Comparison of ENCODE assay signal across 14 cellular contexts in genomic region chr2:241224851-241225438, GRCh38. TPM values are rescaled to one million over a fixed set of nuclear protein-coding genes. Genes with fewer than 3 reads are reported as not detected.
DNase-seq lines count a peak whose midpoint lies in the region; ATAC-seq and TF ChIP-seq lines count a peak whose summit lies in the region.
"Had no signal": no experiment of that assay in that cellular context is flagged by ENCODE, and none has a peak within 500 bp of the region (broad histone marks: within the 10 kb centered on the region; RNA-seq: fewer than 3 reads in every experiment).

No MANE protein-coding gene starts in this region.

- no peaks in the 10 kb centered on the region; the same call in 1 of the 2 replicates for H3K79me2 ChIP-seq in H9 (ENCODE audit: insufficient read depth, low read length)
- no peaks in the 10 kb centered on the region for H3K79me2 ChIP-seq in MM.1S (ENCODE audit: low read length)

- H3K56ac ChIP-seq in H9 (ENCODE audit: insufficient read length, low read depth, low read length), result no peak overlapping the region

- H2AFZ ChIP-seq in H9 (ENCODE audit: low read length), result no peak overlapping the region
- H2AFZ ChIP-seq in MM.1S (ENCODE audit: low read length), result no peak overlapping the region

- peak overlapping the region; percentile 44 to 79 (median 64); a peak in 5 of 7 replicates for H3K27ac Mint-ChIP-seq in H9

- WGBS in H9 (ENCODE audit: extremely low coverage, insufficient read length, low lambda C conversion rate), result no CpG with 5 or more reads among the region's 8 CpGs
- 83% methylated on average over 8 of the region's 8 CpGs for WGBS in right cardiac atrium

- no peak overlapping the region for H4K91ac ChIP-seq in H9 (ENCODE audit: insufficient read length, low read depth, low read length)

- no peak overlapping the region for H3K4me3 ChIP-seq in right cardiac atrium (ENCODE audit: low read length)
- no peak overlapping the region for H3K4me3 ChIP-seq in MM.1S (ENCODE audit: low read length)
- H3K4me3 ChIP-seq: thoracic aorta had no signal

- no peaks in the 10 kb centered on the region for H3K23me2 ChIP-seq in H9 (ENCODE audit: insufficient read length, low read depth, low read length, poor library complexity, severe bottlenecking)

- TF ChIP-seq CTCF in H9 (conservative IDR thresholded peaks at IDR 0.05) (no peak), MM.1S (IDR thresholded peaks at IDR 0.05; ENCODE audit: low read length) (no peak)

- H3K4me1 Mint-ChIP-seq in H9, result peaks cover 4 to 15% of the 10 kb centered on the region in 2 experiments; a peak in 3 of 4 replicates

- H3K9me3 ChIP-seq in H9 (ENCODE audit: control insufficient read depth, low read depth, low read length) (no peaks in the 10 kb centered on the region), right cardiac atrium (ENCODE audit: control insufficient read depth, low read length) (no peaks in the 10 kb centered on the region), MM.1S (replicated peaks; ENCODE audit: insufficient read depth, low read length) (no peaks in the 10 kb centered on the region)
- H3K9me3 ChIP-seq: neutrophil, thoracic aorta had no signal

- no peaks in the 10 kb centered on the region; the same call in 1 of the 2 replicates for H3K36me3 ChIP-seq in MM.1S (replicated peaks; ENCODE audit: insufficient read depth, low read length)

- H3K9me3 Mint-ChIP-seq in H9, result peaks cover 0 to 2% of the 10 kb centered on the region in 2 experiments; a peak in 2 of 5 replicates

- no peaks in the 10 kb centered on the region for H3K9me2 ChIP-seq in MM.1S (replicated peaks; ENCODE audit: insufficient read depth, low read length)

- no peak overlapping the region for H2BK20ac ChIP-seq in H9 (ENCODE audit: low read depth, low read length, poor library complexity, severe bottlenecking)

- H3K27ac ChIP-seq in H9 (ENCODE audit: insufficient read length, low read depth, low read length) (no peak overlapping the region), angular gyrus (ENCODE audit: low read depth, low read length) (peak overlapping the region; percentile 89), right cardiac atrium (ENCODE audit: low read length) (no peak overlapping the region), MM.1S (ENCODE audit: low read length) (no peak overlapping the region)
- H3K27ac ChIP-seq: neutrophil, thoracic aorta had no signal

- intact Hi-C loops in right cardiac atrium (cut with DNase I) (loop anchor here in 1 of 4 donors (10.0 kb wide), 1 partner anchor 110 kb away; no protein-coding TSS in a partner anchor), posterior vena cava (cut with DNase I) (no loop called here)

- no peak overlapping the region for H2BK12ac ChIP-seq in H9 (ENCODE audit: insufficient read length, low read depth, low read length)

- no peak overlapping the region for H3K9ac ChIP-seq in H9 (ENCODE audit: extremely low read depth, insufficient read length, low read length)
- no peak overlapping the region for H3K9ac ChIP-seq in MM.1S (ENCODE audit: low read length)

- no peak overlapping the region for H2AK5ac ChIP-seq in H9 (ENCODE audit: insufficient read length, low read length)

- H3K14ac ChIP-seq in H9 (ENCODE audit: insufficient read depth, low read length), result no peak overlapping the region

- no peak overlapping the region for H3K4me2 ChIP-seq in H9 (ENCODE audit: insufficient read depth, insufficient read length, low read length)
- H3K4me2 ChIP-seq in MM.1S (ENCODE audit: low read depth, low read length), result no peak overlapping the region

- no peaks in the 10 kb centered on the region for H3K79me1 ChIP-seq in H9 (ENCODE audit: insufficient read depth, low read depth, low read length, poor library complexity, severe bottlenecking)

- no peak overlapping the region for H4K8ac ChIP-seq in H9 (replicated peaks; ENCODE audit: insufficient read length, low read depth, low read length)

- no peak overlapping the region for H3K18ac ChIP-seq in H9 (ENCODE audit: insufficient read length, low read depth, low read length)

- H3T11ph ChIP-seq in H9 (ENCODE audit: low read length), result no peak overlapping the region

- peaks cover 12 to 44% (median 35%) of the 10 kb centered on the region in 3 experiments; a peak in 6 of 7 replicates for H3K36me3 Mint-ChIP-seq in H9 (ENCODE audit: insufficient read depth in 1 of 3, low read depth in 3 of 3)

- no peak overlapping the region for H2BK120ac ChIP-seq in H9 (ENCODE audit: low read depth, low read length, poor library complexity, severe bottlenecking)

- peak overlapping the region in 1 of 2 experiments; percentile 9; a peak in 2 of 5 replicates for H3K4me3 Mint-ChIP-seq in H9

- ATAC-seq in right cardiac atrium, result no peak

- H3K4me1 ChIP-seq in H9 (ENCODE audit: insufficient read depth, low read length) (no peaks in the 10 kb centered on the region), right cardiac atrium (ENCODE audit: control insufficient read depth, insufficient read depth, low read length) (peaks cover 3% of the 10 kb centered on the region), MM.1S (ENCODE audit: low read length) (no peaks in the 10 kb centered on the region)

- H4K20me1 ChIP-seq in H9 (ENCODE audit: control insufficient read depth, insufficient read depth, insufficient read length), result peaks cover 2% of the 10 kb centered on the region
- H4K20me1 ChIP-seq in MM.1S (ENCODE audit: insufficient read depth, low read length), result no peaks in the 10 kb centered on the region

- DNase-seq in H9, result no peak
- peak; percentile 4 to 31 (median 27) for DNase-seq in right cardiac atrium
- DNase-seq in posterior vena cava (ENCODE audit: low spot score), result peak; percentile 32
- DNase-seq in stimulated activated CD4-positive, alpha-beta T cell treated with anti-CD3 and anti-CD28 coated beads, Interleukin-2, amount 100 ng/mL, for 48 hours, result no peak
- DNase-seq in amygdala (lab: John Stamatoyannopoulos, UW), result no peak
- no peak for DNase-seq in MM.1S
- DNase-seq: Kasumi-1, NCI-H1105 treated with DMSO at 0.1 percent for 48 hours, NCI-H524, retina, T-helper 1 cell had no signal

- H3F3A ChIP-seq in MM.1S (ENCODE audit: insufficient read depth, low read length), result no peaks in the 10 kb centered on the region

- H2BK5ac ChIP-seq in H9 (ENCODE audit: insufficient read length, low read length), result no peak overlapping the region

- H3K23ac ChIP-seq in H9 (ENCODE audit: insufficient read length, low read depth, low read length), result no peak overlapping the region

- H3K27me3 ChIP-seq in H9 (ENCODE audit: insufficient read depth, low read length) (no peaks in the 10 kb centered on the region), right cardiac atrium (ENCODE audit: control insufficient read depth, insufficient read depth) (no peaks in the 10 kb centered on the region), MM.1S (replicated peaks; ENCODE audit: insufficient read depth, low read length) (no peaks in the 10 kb centered on the region)
- H3K27me3 ChIP-seq: neutrophil had no signal

- no peak overlapping the region for H2BK15ac ChIP-seq in H9 (ENCODE audit: low read depth, low read length)

- no peak overlapping the region for H3K4ac ChIP-seq in H9 (ENCODE audit: low read depth, low read length)

- H3K27me3 Mint-ChIP-seq in H9 (ENCODE audit: low read depth), result no peaks in the 10 kb centered on the region; the same call in 1 of the 2 replicates

- no peak overlapping the region for H4K5ac ChIP-seq in H9 (ENCODE audit: insufficient read length, low read depth, low read length)

RNA-seq across cellular contexts. Expression of gene ANO7, which starts 36.5 kb away (rescaled TPM):
- total RNA-seq in H9 (2021) (3.9 and 5.2 TPM in 2 replicates), right cardiac atrium (1 to 10 TPM in 3 of 4 donors, under 1 TPM in 1; 0.89 to 2.1 (median 1.2) TPM), posterior vena cava (under 1 TPM; 0.32 to 0.95 TPM)
- polyA plus RNA-seq in right cardiac atrium, result 1.1 TPM

Comparison
In these comparisons a context has a peak if more than half of its experiments do, and no peak if none do; other contexts are left out.
1. DNase-seq: peak in right cardiac atrium (3 of 3) and posterior vena cava (single experiment); none in H9 (single experiment), stimulated activated CD4-positive, alpha-beta T cell treated with anti-CD3 and anti-CD28 coated beads, Interleukin-2, amount 100 ng/mL, for 48 hours (0 of 2), amygdala (0 of 56) and MM.1S (single experiment).